In genomic region chr14:93073833-93074769, GRCh38 we compare ENCODE assay signal across 9 cellular contexts. TPM values are rescaled to one million over a fixed set of nuclear protein-coding genes. Genes with fewer than 3 reads are reported as not detected.
DNase-seq lines count a peak whose midpoint lies in the region; ATAC-seq and TF ChIP-seq lines count a peak whose summit lies in the region.
"Had no signal": no experiment of that assay in that cellular context is flagged by ENCODE, and none has a peak within 500 bp of the region (broad histone marks: within the 10 kb centered on the region; RNA-seq: fewer than 3 reads in every experiment).

No MANE protein-coding gene starts in this region.

- peaks cover 13% of the 10 kb centered on the region for H3K4me1 Mint-ChIP-seq in activated CD4-positive, alpha-beta T cell treated with anti-CD3 and anti-CD28 coated beads for 36 hours
- peaks cover 54% of the 10 kb centered on the region for H3K4me1 Mint-ChIP-seq in activated B cell treated with CpG ODN at 0.5 μM for 24 hours
- peaks cover 38% of the 10 kb centered on the region for H3K4me1 Mint-ChIP-seq in HFFc6 (ENCODE audit: low read depth)

- DNase-seq in activated CD4-positive, alpha-beta T cell treated with anti-CD3 and anti-CD28 coated beads for 36 hours = no peak
- no peak for DNase-seq in activated CD4-positive, alpha-beta T cell treated with anti-CD3 and anti-CD28 coated beads for 48 hours
- DNase-seq in activated B cell treated with CpG ODN at 0.5 μM for 24 hours (no peak), right cardiac atrium (peak; percentile 59 to 84 (median 83)), tibial nerve (ENCODE audit: low spot score in 2 of 2) (peak in 1 of 2 donors; percentile 52), HFFc6 (no peak), NCI-H187 treated with DMSO at 0.1 percent for 48 hours (lab: John Stamatoyannopoulos, UW) (no peak), NCI-H524 (lab: John Stamatoyannopoulos, UW) (no peak)

- no peaks in the 10 kb centered on the region for H3K36me3 Mint-ChIP-seq in activated CD4-positive, alpha-beta T cell treated with anti-CD3 and anti-CD28 coated beads for 36 hours (ENCODE audit: low read depth)
- H3K36me3 Mint-ChIP-seq in activated B cell treated with CpG ODN at 0.5 μM for 24 hours (ENCODE audit: low read depth) (no peaks in the 10 kb centered on the region), HFFc6 (ENCODE audit: low read depth) (no peaks in the 10 kb centered on the region)

- H3K9me3 Mint-ChIP-seq in activated CD4-positive, alpha-beta T cell treated with anti-CD3 and anti-CD28 coated beads for 36 hours (ENCODE audit: low read depth) = no peaks in the 10 kb centered on the region
- H3K9me3 Mint-ChIP-seq in activated B cell treated with CpG ODN at 0.5 μM for 24 hours = no peaks in the 10 kb centered on the region
- no peaks in the 10 kb centered on the region for H3K9me3 Mint-ChIP-seq in HFFc6

- no peak overlapping the region for H3K4me3 Mint-ChIP-seq in activated CD4-positive, alpha-beta T cell treated with anti-CD3 and anti-CD28 coated beads for 36 hours
- H3K4me3 Mint-ChIP-seq in activated B cell treated with CpG ODN at 0.5 μM for 24 hours (peak overlapping the region; percentile 75), HFFc6 (no peak overlapping the region; the same call in 1 of the 2 replicates)

- intact Hi-C loops in activated CD4-positive, alpha-beta T cell treated with anti-CD3 and anti-CD28 coated beads for 36 hours (cut with DNase I, micrococcal nuclease) = no loop called here
- intact Hi-C loops in activated B cell treated with CpG ODN at 0.5 μM for 24 hours (cut with micrococcal nuclease) (no loop called here), right cardiac atrium (cut with DNase I) (no loop called here)

- WGBS in right cardiac atrium = 27% methylated on average over 21 of the region's 21 CpGs
- WGBS in tibial nerve, 2 donors = 29 to 36% methylated on average over 20 to 21 of the region's 21 CpGs

- H3K9me3 ChIP-seq in right cardiac atrium (ENCODE audit: control insufficient read depth, low read length) = no peaks in the 10 kb centered on the region
- no peaks in the 10 kb centered on the region for H3K9me3 ChIP-seq in tibial nerve

- H3K4me3 ChIP-seq in right cardiac atrium (ENCODE audit: low read length) (no peak overlapping the region), tibial nerve (peak overlapping the region in 1 of 4 donors; percentile 0)
- H3K4me3 ChIP-seq: SK-N-MC had no signal

- no peak overlapping the region for H3K27ac Mint-ChIP-seq in activated CD4-positive, alpha-beta T cell treated with anti-CD3 and anti-CD28 coated beads for 36 hours
- peak overlapping the region; percentile 80 for H3K27ac Mint-ChIP-seq in activated B cell treated with CpG ODN at 0.5 μM for 24 hours
- H3K27ac Mint-ChIP-seq in HFFc6 = no peak overlapping the region

- no peak for TF ChIP-seq CTCF in activated B cell treated with CpG ODN at 0.5 μM for 24 hours (IDR thresholded peaks at IDR 0.05)
- no peak for TF ChIP-seq CTCF in tibial nerve (IDR thresholded peaks at IDR 0.05)
- TF ChIP-seq CTCF in HFFc6 (IDR thresholded peaks at IDR 0.05) = no peak

- peak in 1 of 2 donors; percentile 70 for TF ChIP-seq EP300 in tibial nerve (IDR thresholded peaks at IDR 0.05)

- H3K27ac ChIP-seq in right cardiac atrium (ENCODE audit: low read length) (peak overlapping the region; percentile 51), tibial nerve (peak overlapping the region; percentile 48 to 90 (median 69))
- H3K27ac ChIP-seq: SK-N-MC had no signal

- no peaks in the 10 kb centered on the region for H3K27me3 ChIP-seq in right cardiac atrium (ENCODE audit: control insufficient read depth, insufficient read depth)
- no peaks in the 10 kb centered on the region for H3K27me3 ChIP-seq in tibial nerve

- POLR2A ChIA-PET in activated CD4-positive, alpha-beta T cell treated with anti-CD3 and anti-CD28 coated beads for 36 hours (lab: Charles Lee) = no interaction called here
- POLR2A ChIA-PET in activated B cell treated with CpG ODN at 0.5 μM for 24 hours (lab: Charles Lee) = interaction anchor here (0.6 kb wide), 1 partner anchor 351 kb away, joined by 5 read pairs; no protein-coding TSS in a partner anchor

- CTCF ChIA-PET in activated CD4-positive, alpha-beta T cell treated with anti-CD3 and anti-CD28 coated beads for 36 hours (lab: Charles Lee) = no interaction called here
- CTCF ChIA-PET in activated B cell treated with CpG ODN at 0.5 μM for 24 hours (lab: Charles Lee) = no interaction called here

- peak; percentile 16 for ATAC-seq in activated CD4-positive, alpha-beta T cell treated with anti-CD3 and anti-CD28 coated beads for 36 hours
- ATAC-seq in activated B cell treated with CpG ODN at 0.5 μM for 24 hours (ENCODE audit: low read depth) (peak; percentile 51), right cardiac atrium (peak; percentile 83 to 86)

- H3K4me1 ChIP-seq in right cardiac atrium (ENCODE audit: control insufficient read depth, insufficient read depth, low read length) (peaks cover 31% of the 10 kb centered on the region), tibial nerve (peaks cover 0 to 75% (median 49%) of the 10 kb centered on the region in 4 donors)

- H3K36me3 ChIP-seq in tibial nerve = no peaks in the 10 kb centered on the region

- H3K27me3 Mint-ChIP-seq in activated CD4-positive, alpha-beta T cell treated with anti-CD3 and anti-CD28 coated beads for 36 hours = no peaks in the 10 kb centered on the region
- H3K27me3 Mint-ChIP-seq in activated B cell treated with CpG ODN at 0.5 μM for 24 hours (no peaks in the 10 kb centered on the region), HFFc6 (ENCODE audit: insufficient read depth) (peaks cover 7% of the 10 kb centered on the region)

- TF ChIP-seq POLR2A in tibial nerve (IDR thresholded peaks at IDR 0.05) = no peak

RNA-seq across cellular contexts. Expression of gene ITPK1, which starts 41.6 kb away (rescaled TPM):
- total RNA-seq in activated CD4-positive, alpha-beta T cell treated with anti-CD3 and anti-CD28 coated beads for 36 hours = 10 to 100 TPM; 31.0 to 35.5 TPM
- total RNA-seq in activated B cell treated with CpG ODN at 0.5 μM for 24 hours (43.0 and 50.4 TPM in 2 replicates), right cardiac atrium (100 to 1,000 TPM; 113 to 135 (median 129) TPM), tibial nerve (100 to 1,000 TPM in 1 of 4 donors, 10 to 100 TPM in 3; 67.4 to 121 (median 92.5) TPM)
- 78.2 TPM for polyA plus RNA-seq in right cardiac atrium
- total RNA-seq in HFFc6 (2021; fragmentation: NEBNext Ultra II Directional; extraction: Animal tissue kit (Norgen Biotek cat#: 25700)) = 10 to 100 TPM; 27.3 to 38.1 (median 32.4) TPM

Comparison
In these comparisons a context has a peak if more than half of its experiments do, and no peak if none do; other contexts are left out.
1. ATAC-seq: peak in every context shown above with its lines; median percentile 84 in right cardiac atrium; 51 in activated B cell treated with CpG ODN at 0.5 μM for 24 hours; 16 in activated CD4-positive, alpha-beta T cell treated with anti-CD3 and anti-CD28 coated beads for 36 hours.
2. DNase-seq: peak in right cardiac atrium (3 of 3); none in activated CD4-positive, alpha-beta T cell treated with anti-CD3 and anti-CD28 coated beads for 36 hours (single experiment), activated CD4-positive, alpha-beta T cell treated with anti-CD3 and anti-CD28 coated beads for 48 hours (single experiment), activated B cell treated with CpG ODN at 0.5 μM for 24 hours (single experiment), HFFc6 (single experiment), NCI-H187 treated with DMSO at 0.1 percent for 48 hours (single experiment) and NCI-H524 (0 of 2).